1 cellular context compared by ENCODE assay signal in the genomic region with DNA sequence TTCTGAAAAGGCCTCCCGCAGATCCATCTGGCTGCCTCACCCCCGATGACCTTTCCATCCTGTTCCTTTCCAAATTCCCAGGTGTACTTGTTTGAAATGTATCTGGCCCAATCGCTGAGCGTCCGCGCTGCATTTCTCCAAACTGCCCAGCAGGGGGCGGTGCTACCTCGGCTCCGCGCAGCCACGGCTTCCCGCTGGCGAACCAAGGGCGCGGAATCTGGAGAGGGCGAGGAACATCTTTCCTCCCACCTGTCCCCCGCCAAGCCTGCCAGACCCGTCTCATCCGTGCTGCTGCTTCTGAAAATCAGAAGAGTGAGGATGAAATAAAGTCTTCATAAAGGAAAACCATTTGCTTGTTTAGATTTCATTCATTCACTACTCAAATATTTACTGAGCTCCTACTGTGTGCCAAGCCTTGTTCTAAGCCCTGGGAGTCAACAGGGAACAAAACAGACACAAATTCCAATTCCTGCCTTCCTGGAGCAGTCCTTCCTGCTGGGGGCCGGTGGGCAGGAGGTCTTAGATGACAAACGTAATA.
TF ChIP-seq lines count a peak whose summit lies in the region.

No MANE protein-coding gene starts in this region.

TF ChIP-seq in K562, 482 proteins besides CTCF, POLR2A, EP300 and RAD21 (continued from another document):
- TF ChIP-seq, protein P1, sequence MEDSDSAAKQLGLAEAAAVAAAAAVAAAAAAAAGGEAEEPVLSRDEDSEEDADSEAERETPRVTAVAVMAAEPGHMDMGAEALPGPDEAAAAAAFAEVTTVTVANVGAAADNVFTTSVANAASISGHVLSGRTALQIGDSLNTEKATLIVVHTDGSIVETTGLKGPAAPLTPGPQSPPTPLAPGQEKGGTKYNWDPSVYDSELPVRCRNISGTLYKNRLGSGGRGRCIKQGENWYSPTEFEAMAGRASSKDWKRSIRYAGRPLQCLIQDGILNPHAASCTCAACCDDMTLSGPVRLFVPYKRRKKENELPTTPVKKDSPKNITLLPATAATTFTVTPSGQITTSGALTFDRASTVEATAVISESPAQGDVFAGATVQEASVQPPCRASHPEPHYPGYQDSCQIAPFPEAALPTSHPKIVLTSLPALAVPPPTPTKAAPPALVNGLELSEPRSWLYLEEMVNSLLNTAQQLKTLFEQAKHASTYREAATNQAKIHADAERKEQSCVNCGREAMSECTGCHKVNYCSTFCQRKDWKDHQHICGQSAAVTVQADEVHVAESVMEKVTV (CRISPR knock-in tag; IDR thresholded peaks at IDR 0.05) = no peak
- TF ChIP-seq DIDO1 (tag; IDR thresholded peaks at IDR 0.05; ENCODE audit: low read depth) = no peak
- 0 out of 2 replicates have a peak, but pooled peaks have one; percentile 24 for TF ChIP-seq BMI1 (IDR thresholded peaks at IDR 0.05; ENCODE audit: low read length)
- TF ChIP-seq MAFF (IDR thresholded peaks at IDR 0.05; ENCODE audit: low read length) = no peak
- TF ChIP-seq BHLHE40 (IDR thresholded peaks at IDR 0.05; ENCODE audit: low read length) = 0 out of 2 replicates have a peak, but pooled peaks have one; percentile 8
- no peak for TF ChIP-seq RBM14 (IDR thresholded peaks at IDR 0.05; ENCODE audit: borderline replicate concordance, insufficient read depth, low read depth, low read length)
- TF ChIP-seq NR3C1 (CRISPR knock-in tag; IDR thresholded peaks at IDR 0.05) = no peak
- peak; percentile 38; the same call in 1 of the 2 replicates for TF ChIP-seq ZNF24 (IDR thresholded peaks at IDR 0.05)
- TF ChIP-seq HNRNPL (IDR thresholded peaks at IDR 0.05; ENCODE audit: low read depth, low read length) = no peak
- TF ChIP-seq, protein P2, sequence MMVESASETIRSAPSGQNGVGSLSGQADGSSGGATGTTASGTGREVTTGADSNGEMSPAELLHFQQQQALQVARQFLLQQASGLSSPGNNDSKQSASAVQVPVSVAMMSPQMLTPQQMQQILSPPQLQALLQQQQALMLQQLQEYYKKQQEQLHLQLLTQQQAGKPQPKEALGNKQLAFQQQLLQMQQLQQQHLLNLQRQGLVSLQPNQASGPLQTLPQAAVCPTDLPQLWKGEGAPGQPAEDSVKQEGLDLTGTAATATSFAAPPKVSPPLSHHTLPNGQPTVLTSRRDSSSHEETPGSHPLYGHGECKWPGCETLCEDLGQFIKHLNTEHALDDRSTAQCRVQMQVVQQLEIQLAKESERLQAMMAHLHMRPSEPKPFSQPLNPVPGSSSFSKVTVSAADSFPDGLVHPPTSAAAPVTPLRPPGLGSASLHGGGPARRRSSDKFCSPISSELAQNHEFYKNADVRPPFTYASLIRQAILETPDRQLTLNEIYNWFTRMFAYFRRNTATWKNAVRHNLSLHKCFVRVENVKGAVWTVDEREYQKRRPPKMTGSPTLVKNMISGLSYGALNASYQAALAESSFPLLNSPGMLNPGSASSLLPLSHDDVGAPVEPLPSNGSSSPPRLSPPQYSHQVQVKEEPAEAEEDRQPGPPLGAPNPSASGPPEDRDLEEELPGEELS (CRISPR knock-in tag; IDR thresholded peaks at IDR 0.05; ENCODE audit: borderline replicate concordance) = no peak
- TF ChIP-seq SIN3B (IDR thresholded peaks at IDR 0.05; ENCODE audit: low read depth) = no peak
- TF ChIP-seq, protein P3, sequence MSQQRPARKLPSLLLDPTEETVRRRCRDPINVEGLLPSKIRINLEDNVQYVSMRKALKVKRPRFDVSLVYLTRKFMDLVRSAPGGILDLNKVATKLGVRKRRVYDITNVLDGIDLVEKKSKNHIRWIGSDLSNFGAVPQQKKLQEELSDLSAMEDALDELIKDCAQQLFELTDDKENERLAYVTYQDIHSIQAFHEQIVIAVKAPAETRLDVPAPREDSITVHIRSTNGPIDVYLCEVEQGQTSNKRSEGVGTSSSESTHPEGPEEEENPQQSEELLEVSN (IDR thresholded peaks at IDR 0.05; ENCODE audit: borderline replicate concordance in 1 of 2, extremely low read depth in 1 of 2, insufficient read depth in 1 of 2, insufficient read length in 1 of 2, low read depth in 1 of 2, low read length in 1 of 2, poor library complexity in 1 of 2, severe bottlenecking in 1 of 2) = peak in 1 of 2 experiments; percentile 27
- no peak for TF ChIP-seq ZNF717 (CRISPR knock-in tag; IDR thresholded peaks at IDR 0.05)
- TF ChIP-seq MAFK (IDR thresholded peaks at IDR 0.05; ENCODE audit: low read length) = no peak
- 0 out of 2 replicates have a peak, but pooled peaks have one; percentile 28 for TF ChIP-seq MYC (IDR thresholded peaks at IDR 0.05; ENCODE audit: low read depth, low read length)
- no peak for TF ChIP-seq MYC (CRISPR knock-in tag; IDR thresholded peaks at IDR 0.05; ENCODE audit: borderline replicate concordance, low read depth)
- no peak for TF ChIP-seq TRIM28 (IDR thresholded peaks at IDR 0.05)
- no peak for TF ChIP-seq ZNF212 (CRISPR knock-in tag; IDR thresholded peaks at IDR 0.05)
- TF ChIP-seq KHSRP (IDR thresholded peaks at IDR 0.05) = no peak
- TF ChIP-seq ZNF785 (CRISPR knock-in tag; IDR thresholded peaks at IDR 0.05) = no peak
- peak; percentile 36; the same call in 1 of the 2 replicates for TF ChIP-seq RB1 (IDR thresholded peaks at IDR 0.05; ENCODE audit: low read depth)
- TF ChIP-seq ZNF77 (CRISPR knock-in tag; IDR thresholded peaks at IDR 0.05) = no peak
- no peak for TF ChIP-seq ZC3H8 (IDR thresholded peaks at IDR 0.05)
- TF ChIP-seq SP1 (CRISPR knock-in tag; IDR thresholded peaks at IDR 0.05) = no peak
- TF ChIP-seq SMC3 (conservative IDR thresholded peaks at IDR 0.05; ENCODE audit: insufficient read depth, low read depth, low read length) = peak; percentile 53
- TF ChIP-seq, protein P4, sequence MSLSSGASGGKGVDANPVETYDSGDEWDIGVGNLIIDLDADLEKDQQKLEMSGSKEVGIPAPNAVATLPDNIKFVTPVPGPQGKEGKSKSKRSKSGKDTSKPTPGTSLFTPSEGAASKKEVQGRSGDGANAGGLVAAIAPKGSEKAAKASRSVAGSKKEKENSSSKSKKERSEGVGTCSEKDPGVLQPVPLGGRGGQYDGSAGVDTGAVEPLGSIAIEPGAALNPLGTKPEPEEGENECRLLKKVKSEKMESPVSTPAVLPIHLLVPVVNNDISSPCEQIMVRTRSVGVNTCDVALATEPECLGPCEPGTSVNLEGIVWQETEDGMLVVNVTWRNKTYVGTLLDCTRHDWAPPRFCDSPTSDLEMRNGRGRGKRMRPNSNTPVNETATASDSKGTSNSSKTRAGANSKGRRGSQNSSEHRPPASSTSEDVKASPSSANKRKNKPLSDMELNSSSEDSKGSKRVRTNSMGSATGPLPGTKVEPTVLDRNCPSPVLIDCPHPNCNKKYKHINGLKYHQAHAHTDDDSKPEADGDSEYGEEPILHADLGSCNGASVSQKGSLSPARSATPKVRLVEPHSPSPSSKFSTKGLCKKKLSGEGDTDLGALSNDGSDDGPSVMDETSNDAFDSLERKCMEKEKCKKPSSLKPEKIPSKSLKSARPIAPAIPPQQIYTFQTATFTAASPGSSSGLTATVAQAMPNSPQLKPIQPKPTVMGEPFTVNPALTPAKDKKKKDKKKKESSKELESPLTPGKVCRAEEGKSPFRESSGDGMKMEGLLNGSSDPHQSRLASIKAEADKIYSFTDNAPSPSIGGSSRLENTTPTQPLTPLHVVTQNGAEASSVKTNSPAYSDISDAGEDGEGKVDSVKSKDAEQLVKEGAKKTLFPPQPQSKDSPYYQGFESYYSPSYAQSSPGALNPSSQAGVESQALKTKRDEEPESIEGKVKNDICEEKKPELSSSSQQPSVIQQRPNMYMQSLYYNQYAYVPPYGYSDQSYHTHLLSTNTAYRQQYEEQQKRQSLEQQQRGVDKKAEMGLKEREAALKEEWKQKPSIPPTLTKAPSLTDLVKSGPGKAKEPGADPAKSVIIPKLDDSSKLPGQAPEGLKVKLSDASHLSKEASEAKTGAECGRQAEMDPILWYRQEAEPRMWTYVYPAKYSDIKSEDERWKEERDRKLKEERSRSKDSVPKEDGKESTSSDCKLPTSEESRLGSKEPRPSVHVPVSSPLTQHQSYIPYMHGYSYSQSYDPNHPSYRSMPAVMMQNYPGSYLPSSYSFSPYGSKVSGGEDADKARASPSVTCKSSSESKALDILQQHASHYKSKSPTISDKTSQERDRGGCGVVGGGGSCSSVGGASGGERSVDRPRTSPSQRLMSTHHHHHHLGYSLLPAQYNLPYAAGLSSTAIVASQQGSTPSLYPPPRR (CRISPR knock-in tag; IDR thresholded peaks at IDR 0.05; ENCODE audit: borderline replicate concordance) = no peak
- no peak for TF ChIP-seq NONO (IDR thresholded peaks at IDR 0.05; ENCODE audit: low read depth in 2 of 2, low read length in 1 of 2)
- no peak for TF ChIP-seq KAT8 (IDR thresholded peaks at IDR 0.05; ENCODE audit: low read depth)
- no peak for TF ChIP-seq NELFE (IDR thresholded peaks at IDR 0.05; ENCODE audit: insufficient read depth, insufficient read length)
- TF ChIP-seq RUNX1 (IDR thresholded peaks at IDR 0.05; ENCODE audit: low read depth) = no peak
- TF ChIP-seq ZNF184 (CRISPR knock-in tag; IDR thresholded peaks at IDR 0.05) = no peak
